Comparison of ENCODE assay signal across 1 cellular context in the genomic region with DNA sequence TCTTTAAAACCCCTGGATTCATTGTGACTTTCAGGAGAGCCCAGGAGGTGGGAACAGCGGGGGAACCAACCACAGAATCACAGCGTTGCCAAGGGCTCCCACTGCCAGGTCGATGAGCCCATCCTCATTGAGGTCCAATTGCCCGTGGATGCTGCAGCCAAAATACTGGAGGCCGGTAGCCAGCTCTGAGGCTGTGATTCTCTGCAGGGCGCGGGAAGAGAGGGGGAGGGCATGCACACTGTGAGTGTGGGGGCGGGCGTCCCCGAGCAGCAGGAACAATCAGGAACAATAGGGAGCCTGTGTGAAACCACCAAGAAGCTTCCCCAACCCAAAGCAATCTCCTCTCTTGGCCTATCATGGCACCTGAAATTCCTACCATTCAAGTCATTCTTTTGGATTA.
TF ChIP-seq lines count a peak whose summit lies in the region.

No MANE protein-coding gene starts in this region.

TF ChIP-seq in H1, 55 proteins besides CTCF, POLR2A, EP300 and RAD21:
- TF ChIP-seq EGR1 (IDR thresholded peaks at IDR 0.05; ENCODE audit: borderline replicate concordance, low read depth, low read length) (peak; percentile 89; the same call in 1 of the 2 replicates), NANOG (IDR thresholded peaks at IDR 0.05; ENCODE audit: insufficient read depth, low read depth, low read length, poor library complexity, severe bottlenecking) (peak; percentile 11), SAP30 (IDR thresholded peaks at IDR 0.05; ENCODE audit: insufficient read depth, insufficient replicate concordance, low read length) (no peak)
